28 cellular contexts compared by ENCODE assay signal in genomic region chr4:154308207-154308606, GRCh38.
"Had no signal": no experiment of that assay in that cellular context is flagged by ENCODE, and none has a peak within 500 bp of the region (broad histone marks: within the 10 kb centered on the region; RNA-seq: fewer than 3 reads in every experiment).

No MANE protein-coding gene starts in this region.

- H3K4me3 ChIP-seq: colonic mucosa, coronary artery, dorsolateral prefrontal cortex, esophagus muscularis mucosa, esophagus squamous epithelium, gastrocnemius medialis, gastroesophageal sphincter, heart left ventricle, heart right ventricle had no signal

- H3K27ac ChIP-seq: colonic mucosa, coronary artery, dorsolateral prefrontal cortex, epithelial cell of prostate, esophagus muscularis mucosa, esophagus squamous epithelium, foreskin keratinocyte, gastrocnemius medialis, gastroesophageal sphincter, heart left ventricle, heart right ventricle had no signal

- H3K4me1 ChIP-seq: colonic mucosa, esophagus muscularis mucosa, esophagus squamous epithelium, foreskin keratinocyte, gastrocnemius medialis, gastroesophageal sphincter, heart left ventricle, heart right ventricle had no signal

- FAIRE-seq: colon, endometrium, endothelial cell of umbilical vein, frontal cortex had no signal

- H3K36me3 ChIP-seq: colonic mucosa, esophagus muscularis mucosa, esophagus squamous epithelium, gastrocnemius medialis, gastroesophageal sphincter, heart left ventricle, heart right ventricle had no signal

- H3K9me3 ChIP-seq: colonic mucosa, esophagus muscularis mucosa, esophagus squamous epithelium, gastrocnemius medialis, gastroesophageal sphincter, heart left ventricle, heart right ventricle had no signal

- H3K27me3 ChIP-seq: colonic mucosa, esophagus squamous epithelium, foreskin keratinocyte, gastrocnemius medialis, gastroesophageal sphincter, heart left ventricle, heart right ventricle had no signal

- DNase-seq: colonic mucosa; cortex of kidney; dermis blood vessel endothelial cell; dorsolateral prefrontal cortex; effector CD4-positive, alpha-beta T cell; effector CD8-positive, alpha-beta T cell; effector memory CD4-positive, alpha-beta T cell; effector memory CD8-positive, alpha-beta T cell; endodermal cell; erythroblast; esophagus squamous epithelium; foreskin fibroblast; foreskin keratinocyte; foreskin melanocyte; gastrocnemius medialis; glutamatergic neuron; head of caudate nucleus; heart left ventricle; heart right ventricle had no signal

- ATAC-seq: effector memory CD8-positive, alpha-beta T cell; esophagus mucosa; foreskin keratinocyte; gastrocnemius medialis; gastroesophageal sphincter; heart left ventricle; heart right ventricle had no signal
